ENCODE assay signal across 7 cellular contexts in the genomic region with DNA sequence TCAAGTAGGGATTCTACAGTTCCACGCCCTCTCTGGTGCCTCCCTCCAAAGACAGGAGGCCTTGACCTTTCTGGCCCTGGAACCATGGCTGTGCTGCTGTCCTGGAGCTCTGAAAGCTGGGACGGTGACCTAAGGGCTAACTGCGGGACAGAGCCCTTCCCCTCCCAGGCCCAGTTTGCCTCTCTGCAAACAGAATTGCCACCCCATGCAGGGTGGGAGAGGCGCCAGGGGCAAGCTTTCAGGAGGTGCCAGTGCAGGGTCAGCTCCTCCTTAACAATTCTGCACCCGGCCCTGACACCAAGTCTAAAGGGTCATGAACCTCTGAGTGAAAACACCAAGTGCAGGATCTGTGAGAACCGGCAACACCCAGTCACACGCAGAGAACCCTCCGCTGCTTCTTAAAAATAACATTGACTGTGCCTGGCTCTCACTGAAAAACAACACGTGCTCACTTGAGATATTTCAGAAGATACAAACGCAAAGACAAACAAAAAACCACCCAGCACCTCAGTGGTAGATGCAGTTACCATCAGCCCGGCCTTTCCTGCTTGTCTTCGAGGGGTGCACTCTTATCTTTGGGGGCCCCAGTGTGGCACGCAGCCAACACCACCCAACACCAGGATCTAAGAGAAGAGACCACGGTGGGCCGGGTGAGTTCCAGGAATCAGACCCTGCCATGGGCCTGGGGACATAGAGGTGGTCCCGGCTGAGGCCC. TPM values are rescaled to one million over a fixed set of nuclear protein-coding genes. Genes with fewer than 3 reads are reported as not detected.
DNase-seq lines count a peak whose midpoint lies in the region; ATAC-seq and TF ChIP-seq lines count a peak whose summit lies in the region.

No MANE protein-coding gene starts in this region.

- H3K27ac Mint-ChIP-seq in T-cell = peak overlapping the region; percentile 70 to 86

- H3K36me3 Mint-ChIP-seq in T-cell = no peaks in the 10 kb centered on the region

- peak overlapping the region; percentile 62 to 77 (median 77) for H3K4me3 Mint-ChIP-seq in T-cell

- DNase-seq in T-cell (peak in 5 of 34 experiments; percentile 1 to 64 (median 16)), coronary artery (ENCODE audit: low spot score) (peak; percentile 75), lung (ENCODE audit: low spot score) (no peak), testis (peak; percentile 74), inferior parietal cortex (ENCODE audit: extremely low spot score) (no peak), DMS79 treated with DMSO at 0.1 percent for 48 hours (lab: John Stamatoyannopoulos, UW) (no peak)

- no peak for TF ChIP-seq POLR2A in testis (IDR thresholded peaks at IDR 0.05)

- H3K9me3 ChIP-seq in lung (ENCODE audit: control insufficient read depth in 2 of 2, insufficient read depth in 1 of 2, low read length in 1 of 2) (no peaks in the 10 kb centered on the region), testis (no peaks in the 10 kb centered on the region)

- H3K4me1 ChIP-seq in lung (ENCODE audit: control insufficient read depth in 2 of 2, insufficient read depth in 2 of 2, low read length in 2 of 2) (peaks cover 0 to 50% of the 10 kb centered on the region in 2 donors), testis (peaks cover 68% of the 10 kb centered on the region)

- TF ChIP-seq CTCF in coronary artery (IDR thresholded peaks at IDR 0.05) = no peak
- no peak for TF ChIP-seq CTCF in lung (IDR thresholded peaks at IDR 0.05; ENCODE audit: control extremely low read depth, extremely low read depth)
- TF ChIP-seq CTCF in testis (IDR thresholded peaks at IDR 0.05) = no peak

- peak; percentile 25 to 44 (median 27) for ATAC-seq in T-cell (replicated peaks in 1 of 4)
- ATAC-seq in lung (ENCODE audit: insufficient read depth, low FRiP score) = no peak
- ATAC-seq in GM18870 (IDR thresholded peaks at IDR 0.05; ENCODE audit: unreplicated experiment) = no peak

- H3K27me3 ChIP-seq in lung (ENCODE audit: control insufficient read depth, insufficient read depth) = no peaks in the 10 kb centered on the region
- H3K27me3 ChIP-seq in testis = no peaks in the 10 kb centered on the region

- H3K36me3 ChIP-seq in lung (ENCODE audit: control insufficient read depth in 2 of 2, insufficient read depth in 2 of 2, low read length in 2 of 2) (peaks cover 0 to 6% of the 10 kb centered on the region in 2 donors), testis (ENCODE audit: low read depth, missing control alignments) (no peaks in the 10 kb centered on the region)

- CTCF ChIA-PET in T-cell (lab: Charles Lee) = no interaction called here

- peaks cover 8 to 27% (median 24%) of the 10 kb centered on the region in 3 donors for H3K4me1 Mint-ChIP-seq in T-cell

- intact Hi-C loops in testis (cut with DNase I; ENCODE audit: low total_unique reads) = loop anchor here (10.0 kb wide), 1 partner anchor 82 kb away; no protein-coding TSS in a partner anchor

- peak overlapping the region; percentile 94 for H3K4me3 ChIP-seq in coronary artery
- H3K4me3 ChIP-seq in lung = peak overlapping the region; percentile 59
- H3K4me3 ChIP-seq in testis = peak overlapping the region; percentile 72 to 74

- H3K27ac ChIP-seq in coronary artery = peak overlapping the region; percentile 76 to 85
- H3K27ac ChIP-seq in lung (ENCODE audit: low read depth in 1 of 2, low read length in 1 of 2) = peak overlapping the region; percentile 35 to 94
- peak overlapping the region; percentile 85 to 89 for H3K27ac ChIP-seq in testis

- WGBS in lung, 2 donors = 45 to 61% methylated on average over 16 of the region's 16 CpGs
- 21 to 44% methylated on average over 10 to 16 of the region's 16 CpGs for WGBS in testis, 2 donors

- H3K9me3 Mint-ChIP-seq in T-cell = no peaks in the 10 kb centered on the region

- peaks cover 14 to 40% of the 10 kb centered on the region in 2 donors for H3K27me3 Mint-ChIP-seq in T-cell

- POLR2A ChIA-PET in T-cell (lab: Charles Lee) = no interaction called here

RNA-seq across cellular contexts. Expression of a gene that starts 1.1 kb away (rescaled TPM):
- 10 to 100 TPM; 37.7 to 82.5 (median 69.4) TPM for total RNA-seq in T-cell
- total RNA-seq in lung = 10 to 100 TPM; 57.1 to 74.6 TPM
- polyA plus RNA-seq in lung = 10 to 100 TPM in 1 of 2 donors, 1 to 10 TPM in 1; 5.9 to 12.3 TPM
- 100 to 1,000 TPM in 1 of 2 donors, 10 to 100 TPM in 1; 82.7 to 107 TPM for total RNA-seq in testis
- polyA plus RNA-seq in testis (ENCODE audit: insufficient read depth, low read depth, low replicate concordance) = 15.8 TPM

Comparison
In these comparisons a context has a peak if more than half of its experiments do, and no peak if none do; other contexts are left out.
1. ATAC-seq: peak in T-cell (4 of 4); none in lung (single experiment) and GM18870 (single experiment).
2. DNase-seq: peak in coronary artery (single experiment) and testis (single experiment); none in lung (single experiment), inferior parietal cortex (single experiment) and DMS79 treated with DMSO at 0.1 percent for 48 hours (single experiment).
3. Peak in every context shown above with its lines, with median percentiles within 50 percentile points of each other: H3K27ac ChIP-seq and H3K4me3 ChIP-seq.